ENCODE assay signal across 6 cellular contexts in the genomic region with DNA sequence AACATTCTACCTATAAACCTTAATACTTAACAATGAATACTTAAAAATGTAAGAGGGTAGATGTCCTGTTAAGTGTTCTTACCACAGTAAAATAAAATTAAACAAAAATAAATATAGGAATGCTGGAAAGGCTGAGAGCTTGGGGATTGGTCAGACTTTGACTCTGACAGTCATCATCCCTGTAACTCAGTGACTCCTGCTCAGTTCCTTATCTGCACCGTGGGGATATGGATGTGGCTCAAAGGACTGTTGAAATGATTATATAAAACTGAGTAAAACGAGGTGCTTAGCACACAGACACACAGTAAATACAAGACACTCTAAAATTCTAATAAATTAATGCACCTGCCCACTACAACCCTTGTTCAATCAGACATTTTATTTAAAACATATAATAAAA.
"Had no signal": no experiment of that assay in that cellular context is flagged by ENCODE, and none has a peak within 500 bp of the region (broad histone marks: within the 10 kb centered on the region; RNA-seq: fewer than 3 reads in every experiment).

No MANE protein-coding gene starts in this region.

- DNase-seq: H9, HCEC 1CT, IMR-90, KG1 had no signal

- H3K4me2 ChIP-seq: GM23338 had no signal

- H3K4me3 ChIP-seq: GM23338, K562 had no signal

- H2AFZ ChIP-seq: GM23338 had no signal

- ATAC-seq: GM23338, K562 had no signal
